ENCODE assay signal across 29 cellular contexts in genomic region chr9:5982352-5982751, GRCh38.
"Had no signal": no experiment of that assay in that cellular context is flagged by ENCODE, and none has a peak within 500 bp of the region (broad histone marks: within the 10 kb centered on the region; RNA-seq: fewer than 3 reads in every experiment).

No MANE protein-coding gene starts in this region.

- H3K4me3 ChIP-seq: ascending aorta, cardiac muscle cell, Peyer's patch, SJSA1 had no signal

- ATAC-seq: activated CD8-positive, alpha-beta memory T cell treated with anti-CD3 and anti-CD28 coated beads, Interleukin-2, amount 10 ng/mL, durations not matched to agents 7 days and 5 days; PC-3; T-helper 17 cell had no signal

- H3K9me3 ChIP-seq: ascending aorta, Peyer's patch, SJSA1, SK-N-SH had no signal

- H3K36me3 ChIP-seq: SJSA1 had no signal

- DNase-seq: activated B cell treated with CpG ODN at 0.5 μM for 24 hours; activated CD4-positive, alpha-beta memory T cell treated with anti-CD3 and anti-CD28 coated beads, Interleukin-2, amount 10 ng/mL, durations not matched to agents 7 days and 5 days; activated CD4-positive, alpha-beta T cell treated with anti-CD3 and anti-CD28 coated beads for 48 hours; activated CD4-positive, CD25-positive, alpha-beta regulatory T cell treated with anti-CD3 and anti-CD28 coated beads, Interleukin-2, amount 50 U/mL, for 72 hours; activated CD8-positive, alpha-beta memory T cell treated with anti-CD3 and anti-CD28 coated beads for 24 hours; activated CD8-positive, alpha-beta memory T cell treated with anti-CD3 and anti-CD28 coated beads, Interleukin-2, amount 10 ng/mL, durations not matched to agents 7 days and 5 days; activated CD8-positive, alpha-beta memory T cell treated with anti-CD3 and anti-CD28 coated beads, Interleukin-2, amount 50 U/mL, for 48 hours; activated effector memory CD4-positive, alpha-beta T cell treated with Interleukin-2 at 50 U/mL for 16 hours; activated naive CD4-positive, alpha-beta T cell treated with anti-CD3 and anti-CD28 coated beads, Interleukin-2, amount 10 ng/mL, durations not matched to agents 7 days and 5 days; activated T-cell treated with anti-CD3 and anti-CD28 coated beads, Interleukin-2, amount 50 U/mL, for 48 hours; amniotic stem cell; MM.1S; NCI-H1092; NCI-H1436 treated with DMSO at 0.1 percent for 48 hours; NCI-H1694 treated with DMSO at 0.1 percent for 48 hours; NCI-H2029; NCI-H345; NCI-H524 treated with DMSO at 0.1 percent for 48 hours; PC-3; Peyer's patch; RPMI8226; SHP77 treated with DMSO at 0.1 percent for 48 hours; SK-N-SH; T-helper 17 cell had no signal

- H3K27me3 ChIP-seq: ascending aorta, cardiac muscle cell, Peyer's patch, SJSA1 had no signal

- H3K4me1 ChIP-seq: Peyer's patch, SJSA1 had no signal

- H3K27ac ChIP-seq: ascending aorta, cardiac muscle cell, KMS-11, Peyer's patch, SJSA1, VCaP had no signal
